9 cellular contexts compared by ENCODE assay signal in the genomic region with DNA sequence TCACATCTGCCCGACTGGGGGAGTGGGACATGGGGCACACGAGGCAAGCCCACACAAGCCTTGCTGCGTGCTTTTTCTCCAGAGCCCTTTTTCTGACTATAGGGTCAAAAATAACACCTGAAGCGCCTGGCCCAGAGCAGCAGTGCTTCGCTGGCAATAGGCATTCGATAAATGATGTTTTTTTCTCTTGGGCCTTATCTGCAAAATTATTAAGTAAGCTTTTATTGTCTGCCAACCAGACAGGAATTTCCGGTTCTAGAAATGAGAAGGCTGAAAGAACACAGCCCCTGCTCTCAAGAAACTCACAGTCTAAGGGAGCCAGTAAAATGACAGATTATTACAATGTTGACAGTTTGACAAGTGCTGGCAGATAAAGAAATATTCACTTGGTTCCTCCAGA. TPM values are rescaled to one million over a fixed set of nuclear protein-coding genes. Genes with fewer than 3 reads are reported as not detected.
A peak's percentile ranks its signal among the peaks of the same experiment; 100 is the strongest.
DNase-seq lines count a peak whose midpoint lies in the region; TF ChIP-seq lines count a peak whose summit lies in the region.
"Had no signal": no experiment of that assay in that cellular context is flagged by ENCODE, and none has a peak within 500 bp of the region (broad histone marks: within the 10 kb centered on the region; RNA-seq: fewer than 3 reads in every experiment).

No MANE protein-coding gene starts in this region.

- POLR2A ChIA-PET in RWPE1 (lab: Yijun Ruan, JAX; ENCODE audit: low non-redundant PET), result interaction anchor here (0.6 to 1.5 kb wide), 3 partner anchors 72 to 122 kb away, joined by 4 to 6 read pairs (median 5); no protein-coding TSS in a partner anchor

- TF ChIP-seq CTCF in RWPE1 (conservative IDR thresholded peaks at IDR 0.05; ENCODE audit: low read depth), result no peak
- TF ChIP-seq CTCF in fibroblast of villous mesenchyme (IDR thresholded peaks at IDR 0.05; ENCODE audit: insufficient read depth, low read depth, low read length), result no peak

- intact Hi-C loops in head of caudate nucleus (cut with DNase I), result no loop called here

- H3K27ac ChIP-seq in RWPE1 (peak overlapping the region; percentile 95), skin epidermis (peak overlapping the region in 18 of 21 experiments; percentile 21 to 99 (median 58))
- H3K27ac ChIP-seq: right atrium auricular region had no signal

- DNase-seq in H7 (peak; percentile 22), RWPE1 (ENCODE audit: low spot score) (no peak), fibroblast of villous mesenchyme (ENCODE audit: low read depth) (peak; percentile 64), AG20443 (ENCODE audit: low spot score) (no peak), NCI-H1048 (lab: John Stamatoyannopoulos, UW) (no peak), ecto neural progenitor cell (ENCODE audit: low spot score) (no peak), head of caudate nucleus (no peak)

- H3K27me3 ChIP-seq in H7 (ENCODE audit: control insufficient read depth, insufficient read depth, low read length), result peaks cover 2% of the 10 kb centered on the region; the same call in 1 of the 2 replicates
- H3K27me3 ChIP-seq: right atrium auricular region had no signal

- H3K4me3 ChIP-seq in H7 (ENCODE audit: insufficient read depth, low read depth, low read length) (no peak overlapping the region), fibroblast of villous mesenchyme (ENCODE audit: low read depth, low read length) (no peak overlapping the region), skin epidermis (no peak overlapping the region)
- H3K4me3 ChIP-seq: right atrium auricular region had no signal

- no peaks in the 10 kb centered on the region for H3K36me3 ChIP-seq in H7 (replicated peaks; ENCODE audit: control insufficient read depth, insufficient read depth, low read length)
- H3K36me3 ChIP-seq: right atrium auricular region had no signal

- CTCF ChIA-PET in RWPE1 (lab: Yijun Ruan, JAX), result interaction anchor here (0.6 kb wide), 1 partner anchor 27 kb away, joined by 3 read pairs; no protein-coding TSS in a partner anchor

RNA-seq across cellular contexts. Expression of a gene that starts 2.7 kb away (rescaled TPM):
- total RNA-seq in H7 (2014; rRNA removed; shearing (Covaris generic)), result 34.1 and 35.6 TPM in 2 replicates
- total RNA-seq in fibroblast of villous mesenchyme, result 123 and 136 TPM in 2 replicates

RNA-seq across cellular contexts. Expression of a gene that starts 24.7 kb away (rescaled TPM):
- 46.5 and 61.3 TPM in 2 replicates for total RNA-seq in H7 (2014; rRNA removed; shearing (Covaris generic))
- 26.1 and 26.8 TPM in 2 replicates for total RNA-seq in fibroblast of villous mesenchyme

RNA-seq across cellular contexts. Expression of a gene that starts 25.1 kb away (rescaled TPM):
- 139 and 141 TPM in 2 replicates for total RNA-seq in H7 (2014; rRNA removed; shearing (Covaris generic))
- total RNA-seq in fibroblast of villous mesenchyme, result 104 and 110 TPM in 2 replicates

RNA-seq across cellular contexts. Expression of a gene that starts 34.2 kb away (rescaled TPM):
- 0.11 TPM in 1 of 2 replicates, not detected in the other for total RNA-seq in H7 (2014; rRNA removed; shearing (Covaris generic))
- total RNA-seq in fibroblast of villous mesenchyme, result under 0.01 TPM in 1 of 2 replicates, not detected in the other

Comparison
In these comparisons a context has a peak if more than half of its experiments do, and no peak if none do; other contexts are left out.
1. DNase-seq: peak in H7 (single experiment) and fibroblast of villous mesenchyme (single experiment); none in RWPE1 (single experiment), AG20443 (single experiment), NCI-H1048 (single experiment), ecto neural progenitor cell (single experiment) and head of caudate nucleus (0 of 42).